19 cellular contexts compared by ENCODE assay signal in the genomic region with DNA sequence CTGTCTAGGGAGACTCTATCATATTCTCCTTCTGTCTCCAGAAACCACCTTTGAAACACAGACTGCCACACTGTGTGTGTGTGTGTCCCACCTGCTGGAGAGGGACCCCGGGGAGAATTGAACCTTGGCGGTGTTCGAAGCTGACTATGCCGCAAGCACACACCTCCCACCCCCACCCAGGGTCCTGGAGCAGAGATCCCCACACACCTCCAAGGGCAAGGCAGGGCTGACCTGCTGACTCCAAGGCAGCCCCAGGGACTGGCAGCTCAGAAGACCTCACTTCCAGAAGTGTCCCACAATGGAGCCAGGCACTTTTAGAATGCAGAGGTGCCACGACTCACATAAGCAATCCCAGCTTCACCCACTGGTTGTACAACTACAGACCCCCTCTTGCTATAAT. TPM values are rescaled to one million over a fixed set of nuclear protein-coding genes. Genes with fewer than 3 reads are reported as not detected.
DNase-seq lines count a peak whose midpoint lies in the region; ATAC-seq and TF ChIP-seq lines count a peak whose summit lies in the region.
"Had no signal": no experiment of that assay in that cellular context is flagged by ENCODE, and none has a peak within 500 bp of the region (broad histone marks: within the 10 kb centered on the region; RNA-seq: fewer than 3 reads in every experiment).

No MANE protein-coding gene starts in this region.

- H3K9me3 Mint-ChIP-seq in type B pancreatic cell (no peaks in the 10 kb centered on the region), H9 (no peaks in the 10 kb centered on the region)
- H3K9me3 Mint-ChIP-seq in natural killer cell treated with Interleukin-12 subunit alpha and Interleukin-12 subunit beta and Interleukin-15 and Interleukin-18, amount 100 ng/mL, for 72 hours = no peaks in the 10 kb centered on the region
- H3K9me3 Mint-ChIP-seq in activated CD4-positive, alpha-beta T cell treated with anti-CD3 and anti-CD28 coated beads, Interleukin-2, amount 10 ng/mL, durations not matched to agents 7 days and 5 days = no peaks in the 10 kb centered on the region
- H3K9me3 Mint-ChIP-seq: CD14-positive monocyte; CD4-positive, alpha-beta memory T cell; IgD-negative memory B cell had no signal

- no peaks in the 10 kb centered on the region for H3K36me3 Mint-ChIP-seq in type B pancreatic cell
- H3K36me3 Mint-ChIP-seq in natural killer cell treated with Interleukin-12 subunit alpha and Interleukin-12 subunit beta and Interleukin-15 and Interleukin-18, amount 100 ng/mL, for 72 hours = no peaks in the 10 kb centered on the region
- no peaks in the 10 kb centered on the region; a peak in 1 of 7 replicates for H3K36me3 Mint-ChIP-seq in H9 (ENCODE audit: insufficient read depth in 1 of 3, low read depth in 3 of 3)
- H3K36me3 Mint-ChIP-seq in activated CD4-positive, alpha-beta T cell treated with anti-CD3 and anti-CD28 coated beads, Interleukin-2, amount 10 ng/mL, durations not matched to agents 7 days and 5 days (ENCODE audit: low read depth) = no peaks in the 10 kb centered on the region
- H3K36me3 Mint-ChIP-seq: CD14-positive monocyte; CD4-positive, alpha-beta memory T cell had no signal

- no peaks in the 10 kb centered on the region for H3K79me2 ChIP-seq in H9 (ENCODE audit: insufficient read depth, low read length)

- no peaks in the 10 kb centered on the region for H3K4me1 Mint-ChIP-seq in type B pancreatic cell (ENCODE audit: unreplicated experiment)
- no peaks in the 10 kb centered on the region for H3K4me1 Mint-ChIP-seq in natural killer cell treated with Interleukin-12 subunit alpha and Interleukin-12 subunit beta and Interleukin-15 and Interleukin-18, amount 100 ng/mL, for 72 hours (ENCODE audit: low read depth in 2 of 2)
- peaks cover 2 to 5% of the 10 kb centered on the region in 2 experiments; a peak in 1 of 4 replicates for H3K4me1 Mint-ChIP-seq in H9
- H3K4me1 Mint-ChIP-seq in activated CD4-positive, alpha-beta T cell treated with anti-CD3 and anti-CD28 coated beads, Interleukin-2, amount 10 ng/mL, durations not matched to agents 7 days and 5 days = no peaks in the 10 kb centered on the region
- H3K4me1 Mint-ChIP-seq: CD4-positive, alpha-beta memory T cell; IgD-negative memory B cell had no signal

- H3K56ac ChIP-seq in H9 (ENCODE audit: insufficient read length, low read depth, low read length) = no peak overlapping the region

- H2AFZ ChIP-seq in H9 (ENCODE audit: low read length) = no peak overlapping the region

- no peak overlapping the region for H3K18ac ChIP-seq in H9 (ENCODE audit: insufficient read length, low read depth, low read length)

- H3K9ac ChIP-seq in BLaER1 (no peak overlapping the region), H9 (ENCODE audit: extremely low read depth, insufficient read length, low read length) (no peak overlapping the region)
- no peak overlapping the region for H3K9ac ChIP-seq in BLaER1 treated with 17β-estradiol and CSF1 and Interleukin-3, amounts not matched to agents 10 nM and 100 nM

- peaks cover 35% of the 10 kb centered on the region for H3K27me3 Mint-ChIP-seq in type B pancreatic cell
- H3K27me3 Mint-ChIP-seq in natural killer cell treated with Interleukin-12 subunit alpha and Interleukin-12 subunit beta and Interleukin-15 and Interleukin-18, amount 100 ng/mL, for 72 hours = peaks cover 0 to 3% of the 10 kb centered on the region in 2 donors
- peaks cover 17% of the 10 kb centered on the region for H3K27me3 Mint-ChIP-seq in H9 (ENCODE audit: low read depth)
- H3K27me3 Mint-ChIP-seq in activated CD4-positive, alpha-beta T cell treated with anti-CD3 and anti-CD28 coated beads, Interleukin-2, amount 10 ng/mL, durations not matched to agents 7 days and 5 days = no peaks in the 10 kb centered on the region

- WGBS in H9 (ENCODE audit: extremely low coverage, insufficient read length, low lambda C conversion rate) = no CpG with 5 or more reads among the region's 5 CpGs

- TF ChIP-seq CTCF in type B pancreatic cell (conservative IDR thresholded peaks at IDR 0.05) = no peak
- TF ChIP-seq CTCF in H9 (conservative IDR thresholded peaks at IDR 0.05) = no peak

- H3K4ac ChIP-seq in H9 (ENCODE audit: low read depth, low read length) = no peak overlapping the region

- POLR2A ChIA-PET in activated CD4-positive, alpha-beta T cell treated with anti-CD3 and anti-CD28 coated beads, Interleukin-2, amount 10 ng/mL, durations not matched to agents 7 days and 5 days (lab: Charles Lee) = no interaction called here

- DNase-seq in left lobe of liver (ENCODE audit: low spot score) (peak; percentile 18), type B pancreatic cell (ENCODE audit: extremely low spot score, unreplicated experiment) (peak; percentile 36), H9 (no peak)
- DNase-seq in natural killer cell treated with Interleukin-12 subunit alpha and Interleukin-12 subunit beta and Interleukin-15 and Interleukin-18, amount 100 ng/mL, for 72 hours (ENCODE audit: low spot score) = no peak
- DNase-seq in activated CD4-positive, alpha-beta T cell treated with anti-CD3 and anti-CD28 coated beads, Interleukin-2, amount 10 ng/mL, durations not matched to agents 7 days and 5 days = no peak
- DNase-seq: ACHN; BE2C; CD4-positive, alpha-beta memory T cell; DMS153; DMS79 had no signal

- H2BK15ac ChIP-seq in H9 (ENCODE audit: low read depth, low read length) = no peak overlapping the region

- no peak overlapping the region for H4K91ac ChIP-seq in H9 (ENCODE audit: insufficient read length, low read depth, low read length)

- H3K27ac ChIP-seq in BLaER1 (peak overlapping the region; percentile 23; the same call in 1 of the 2 replicates), H9 (ENCODE audit: insufficient read length, low read depth, low read length) (no peak overlapping the region)
- H3K27ac ChIP-seq in BLaER1 treated with 17β-estradiol and CSF1 and Interleukin-3, amounts not matched to agents 10 nM and 100 nM = no peak overlapping the region

- no peaks in the 10 kb centered on the region for H4K20me1 ChIP-seq in BLaER1
- peaks cover 0 to 4% (median 0%) of the 10 kb centered on the region in 11 experiments; a peak in 2 of 22 replicates for H4K20me1 ChIP-seq in BLaER1 treated with 17β-estradiol and CSF1 and Interleukin-3, amounts not matched to agents 10 nM and 100 nM
- H4K20me1 ChIP-seq in H9 (ENCODE audit: control insufficient read depth, insufficient read depth, insufficient read length) = no peaks in the 10 kb centered on the region

- H2AK5ac ChIP-seq in H9 (ENCODE audit: insufficient read length, low read length) = no peak overlapping the region

- H3K27me3 ChIP-seq in BLaER1 = no peaks in the 10 kb centered on the region
- H3K27me3 ChIP-seq in BLaER1 treated with 17β-estradiol and CSF1 and Interleukin-3, amounts not matched to agents 10 nM and 100 nM = no peaks in the 10 kb centered on the region
- no peaks in the 10 kb centered on the region for H3K27me3 ChIP-seq in H9 (ENCODE audit: insufficient read depth, low read length)

- H3K4me3 Mint-ChIP-seq in type B pancreatic cell (no peak overlapping the region), H9 (no peak overlapping the region)
- no peak overlapping the region for H3K4me3 Mint-ChIP-seq in natural killer cell treated with Interleukin-12 subunit alpha and Interleukin-12 subunit beta and Interleukin-15 and Interleukin-18, amount 100 ng/mL, for 72 hours
- no peak overlapping the region for H3K4me3 Mint-ChIP-seq in activated CD4-positive, alpha-beta T cell treated with anti-CD3 and anti-CD28 coated beads, Interleukin-2, amount 10 ng/mL, durations not matched to agents 7 days and 5 days
- H3K4me3 Mint-ChIP-seq: CD14-positive monocyte; CD4-positive, alpha-beta memory T cell; IgD-negative memory B cell had no signal

- H3K4me1 ChIP-seq in BLaER1 (peaks cover 31% of the 10 kb centered on the region), H9 (ENCODE audit: insufficient read depth, low read length) (no peaks in the 10 kb centered on the region)
- H3K4me1 ChIP-seq in BLaER1 treated with 17β-estradiol and CSF1 and Interleukin-3, amounts not matched to agents 10 nM and 100 nM = peaks cover 0 to 29% (median 22%) of the 10 kb centered on the region in 10 experiments; a peak in 17 of 20 replicates
- H3K4me1 ChIP-seq: HAP-1 had no signal

- H3K4me2 ChIP-seq in BLaER1 (peak overlapping the region; percentile 66), H9 (ENCODE audit: insufficient read depth, insufficient read length, low read length) (no peak overlapping the region)
- H3K4me2 ChIP-seq in BLaER1 treated with 17β-estradiol and CSF1 and Interleukin-3, amounts not matched to agents 10 nM and 100 nM = peak overlapping the region in 9 of 11 experiments; percentile 16 to 74 (median 61); a peak in 14 of 22 replicates

- no peak for ATAC-seq in left lobe of liver
- ATAC-seq in natural killer cell treated with Interleukin-12 subunit alpha and Interleukin-12 subunit beta and Interleukin-15 and Interleukin-18, amount 100 ng/mL, for 72 hours = no peak
- ATAC-seq: GM12878, HepG2 had no signal

- no peak overlapping the region for H2BK20ac ChIP-seq in H9 (ENCODE audit: low read depth, low read length, poor library complexity, severe bottlenecking)

- H4K5ac ChIP-seq in H9 (ENCODE audit: insufficient read length, low read depth, low read length) = no peak overlapping the region

- no peak overlapping the region for H4K8ac ChIP-seq in H9 (replicated peaks; ENCODE audit: insufficient read length, low read depth, low read length)

- no peak overlapping the region for H3K23ac ChIP-seq in H9 (ENCODE audit: insufficient read length, low read depth, low read length)

- no peaks in the 10 kb centered on the region for H3K9me3 ChIP-seq in BLaER1
- H3K9me3 ChIP-seq in BLaER1 treated with 17β-estradiol and CSF1 and Interleukin-3, amounts not matched to agents 10 nM and 100 nM (replicated peaks in 1 of 11) = no peaks in the 10 kb centered on the region
- no peaks in the 10 kb centered on the region for H3K9me3 ChIP-seq in H9 (ENCODE audit: control insufficient read depth, low read depth, low read length)
- H3K9me3 ChIP-seq: BE2C, HAP-1 had no signal

- CTCF ChIA-PET in activated CD4-positive, alpha-beta T cell treated with anti-CD3 and anti-CD28 coated beads, Interleukin-2, amount 10 ng/mL, durations not matched to agents 7 days and 5 days (lab: Charles Lee) = no interaction called here

- no peak overlapping the region for H3T11ph ChIP-seq in H9 (ENCODE audit: low read length)

- H3K4me3 ChIP-seq in BLaER1 = no peak overlapping the region
- no peak overlapping the region for H3K4me3 ChIP-seq in BLaER1 treated with 17β-estradiol and CSF1 and Interleukin-3, amounts not matched to agents 10 nM and 100 nM
- H3K4me3 ChIP-seq: GM12878, HAP-1 had no signal

- H3K79me1 ChIP-seq in H9 (ENCODE audit: insufficient read depth, low read depth, low read length, poor library complexity, severe bottlenecking) = no peaks in the 10 kb centered on the region

- H3K36me3 ChIP-seq in BLaER1 = no peaks in the 10 kb centered on the region
- no peaks in the 10 kb centered on the region for H3K36me3 ChIP-seq in BLaER1 treated with 17β-estradiol and CSF1 and Interleukin-3, amounts not matched to agents 10 nM and 100 nM
- H3K36me3 ChIP-seq: HAP-1 had no signal

- no peak overlapping the region for H2BK5ac ChIP-seq in H9 (ENCODE audit: insufficient read length, low read length)

- H3K27ac Mint-ChIP-seq in type B pancreatic cell (no peak overlapping the region), H9 (no peak overlapping the region)
- H3K27ac Mint-ChIP-seq in natural killer cell treated with Interleukin-12 subunit alpha and Interleukin-12 subunit beta and Interleukin-15 and Interleukin-18, amount 100 ng/mL, for 72 hours = no peak overlapping the region
- H3K27ac Mint-ChIP-seq in activated CD4-positive, alpha-beta T cell treated with anti-CD3 and anti-CD28 coated beads, Interleukin-2, amount 10 ng/mL, durations not matched to agents 7 days and 5 days = no peak overlapping the region
- H3K27ac Mint-ChIP-seq: CD14-positive monocyte; CD4-positive, alpha-beta memory T cell; IgD-negative memory B cell had no signal

- H3K23me2 ChIP-seq in H9 (ENCODE audit: insufficient read length, low read depth, low read length, poor library complexity, severe bottlenecking) = no peaks in the 10 kb centered on the region

- no peak overlapping the region for H3K14ac ChIP-seq in H9 (ENCODE audit: insufficient read depth, low read length)

- no peak overlapping the region for H2BK120ac ChIP-seq in H9 (ENCODE audit: low read depth, low read length, poor library complexity, severe bottlenecking)

- H2BK12ac ChIP-seq in H9 (ENCODE audit: insufficient read length, low read depth, low read length) = no peak overlapping the region

RNA-seq across cellular contexts. Expression of a gene that starts 13.1 kb away (rescaled TPM):
- not detected for total RNA-seq in left lobe of liver
- total RNA-seq in type B pancreatic cell (ENCODE audit: low replicate concordance) = 0.21 and 0.22 TPM in 2 replicates
- total RNA-seq in natural killer cell treated with Interleukin-12 subunit alpha and Interleukin-12 subunit beta and Interleukin-15 and Interleukin-18, amount 100 ng/mL, for 72 hours = not detected
- total RNA-seq in H9 (2021) = not detected in 2 replicates
- not detected for total RNA-seq in activated CD4-positive, alpha-beta T cell treated with anti-CD3 and anti-CD28 coated beads, Interleukin-2, amount 10 ng/mL, durations not matched to agents 7 days and 5 days
- total RNA-seq: CD4-positive, alpha-beta memory T cell; Daoy; GM12878; H1; HepG2 had no signal

Comparison
In these comparisons a context has a peak if more than half of its experiments do, and no peak if none do; other contexts are left out.
1. DNase-seq: peak in left lobe of liver (single experiment) and type B pancreatic cell (single experiment); none in natural killer cell treated with Interleukin-12 subunit alpha and Interleukin-12 subunit beta and Interleukin-15 and Interleukin-18, amount 100 ng/mL, for 72 hours (single experiment), H9 (single experiment) and activated CD4-positive, alpha-beta T cell treated with anti-CD3 and anti-CD28 coated beads, Interleukin-2, amount 10 ng/mL, durations not matched to agents 7 days and 5 days (single experiment).